2 cellular contexts compared by ENCODE assay signal in the genomic region with DNA sequence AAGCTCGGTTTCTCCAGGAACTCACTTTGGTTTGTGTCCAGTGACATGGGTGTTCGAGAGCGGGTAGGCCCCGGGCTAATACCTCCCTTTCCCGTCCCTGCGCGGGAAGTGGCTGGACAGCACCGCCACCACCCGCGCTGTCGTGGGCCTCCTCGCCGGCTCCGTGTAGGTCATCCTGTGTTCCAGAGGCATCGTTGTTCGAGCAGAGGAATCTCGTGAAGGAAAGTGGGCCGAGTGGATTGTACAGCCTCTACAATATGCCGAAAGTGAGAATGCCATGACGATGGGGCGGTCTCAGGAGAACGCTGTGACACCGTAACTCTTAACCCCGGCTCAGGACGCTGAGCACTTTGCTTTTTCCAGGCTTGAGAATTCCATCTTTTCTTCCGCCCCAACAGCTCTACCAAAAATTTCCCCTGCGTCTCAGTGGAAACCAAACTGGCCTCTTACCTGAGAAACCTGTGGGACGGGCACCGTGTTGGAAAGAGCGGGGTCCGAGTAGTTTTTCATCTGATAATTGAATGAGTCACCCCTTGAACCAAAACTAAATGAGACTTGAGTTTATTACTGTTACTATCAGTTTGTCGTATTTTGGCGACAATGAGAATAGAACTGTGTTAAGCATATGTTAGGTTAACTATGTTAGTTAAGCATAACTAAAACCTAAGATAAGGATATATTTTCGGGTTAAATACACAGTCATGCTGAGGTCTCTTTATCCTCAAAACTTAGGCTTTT.
TF ChIP-seq lines count a peak whose summit lies in the region.

No MANE protein-coding gene starts in this region.

TF ChIP-seq in PFSK-1, 5 proteins besides CTCF, POLR2A, EP300 and RAD21 (continued from another document):
- 0 out of 2 replicates have a peak, but pooled peaks have one; percentile 10 for TF ChIP-seq POLR2AphosphoS5 (IDR thresholded peaks at IDR 0.05; ENCODE audit: low read depth, low read length)

TF ChIP-seq in neural cell, 6 proteins besides CTCF, POLR2A, EP300 and RAD21 (continued from another document):
- TF ChIP-seq MXI1 (conservative IDR thresholded peaks at IDR 0.05; ENCODE audit: poor library complexity, severe bottlenecking), result peak; percentile 55
